In genomic region chr18:66894851-66895250, GRCh38 we compare ENCODE assay signal across 18 cellular contexts.
DNase-seq lines count a peak whose midpoint lies in the region; FAIRE-seq and TF ChIP-seq lines count a peak whose summit lies in the region.
"Had no signal": no experiment of that assay in that cellular context is flagged by ENCODE, and none has a peak within 500 bp of the region (broad histone marks: within the 10 kb centered on the region; RNA-seq: fewer than 3 reads in every experiment).

No MANE protein-coding gene starts in this region.

- FAIRE-seq in bronchial epithelial cell (lab: Jason Lieb, UNC), result no peak
- FAIRE-seq: G401.6, GM12891, GM18507, H54 had no signal

- TF ChIP-seq CTCF in bronchial epithelial cell (IDR thresholded peaks at IDR 0.05; ENCODE audit: insufficient read depth, low read length, severe bottlenecking) (no peak), brain microvascular endothelial cell (IDR thresholded peaks at IDR 0.05; ENCODE audit: low read depth, low read length, missing control alignments) (no peak)

- H3K27ac ChIP-seq in brain microvascular endothelial cell, result no peak overlapping the region

- DNase-seq in NCI-H345 (lab: John Stamatoyannopoulos, UW) (peak; percentile 41), NCI-H345 treated with DMSO at 0.1 percent for 48 hours (lab: John Stamatoyannopoulos, UW; ENCODE audit: unreplicated experiment) (no peak), NCI-H69 (lab: John Stamatoyannopoulos, UW) (peak; percentile 88), bronchial epithelial cell (ENCODE audit: low read depth) (peak; percentile 56), brain microvascular endothelial cell (no peak), ACHN (no peak)
- no peak for DNase-seq in activated effector memory CD4-positive, alpha-beta T cell treated with Interleukin-2 at 50 U/mL for 16 hours
- DNase-seq: BE2C; C1 segment of cervical spinal cord; CD4-positive, CD25-positive, alpha-beta regulatory T cell; CD8-positive, alpha-beta memory T cell; COR-L47; HCEC 1CT had no signal

- in situ Hi-C loops in brain microvascular endothelial cell (cut with HindIII; ENCODE audit: low pct_ligation_motif_present, low sequenced_read_pairs), result no loop called here
- in situ Hi-C loops in ACHN (cut with HindIII; ENCODE audit: low pct_ligation_motif_present, low pct_unique_long_range_greater_than_20kb, low sequenced_read_pairs), result no loop called here

- H3K27me3 ChIP-seq in bronchial epithelial cell (ENCODE audit: control insufficient read depth, insufficient read depth, low read length), result no peaks in the 10 kb centered on the region
- H3K27me3 ChIP-seq in brain microvascular endothelial cell (replicated peaks), result no peaks in the 10 kb centered on the region
- H3K27me3 ChIP-seq: BE2C had no signal

- no peak overlapping the region for H3K4me3 ChIP-seq in bronchial epithelial cell (ENCODE audit: low read depth, low read length)
- no peak overlapping the region for H3K4me3 ChIP-seq in brain microvascular endothelial cell (ENCODE audit: low read depth, low read length)
- H3K4me3 ChIP-seq: GM23338 had no signal

- H3K36me3 ChIP-seq in bronchial epithelial cell (ENCODE audit: control insufficient read depth, insufficient read depth, low read length), result no peaks in the 10 kb centered on the region
- H3K36me3 ChIP-seq in brain microvascular endothelial cell (replicated peaks), result no peaks in the 10 kb centered on the region
- H3K36me3 ChIP-seq: BE2C had no signal

Comparison
In these comparisons a context has a peak if more than half of its experiments do, and no peak if none do; other contexts are left out.
1. DNase-seq: peak in NCI-H345 (single experiment), NCI-H69 (single experiment) and bronchial epithelial cell (single experiment); none in NCI-H345 treated with DMSO at 0.1 percent for 48 hours (single experiment), activated effector memory CD4-positive, alpha-beta T cell treated with Interleukin-2 at 50 U/mL for 16 hours (single experiment), brain microvascular endothelial cell (single experiment) and ACHN (single experiment).